Comparison of ENCODE assay signal across 1 cellular context in the genomic region with DNA sequence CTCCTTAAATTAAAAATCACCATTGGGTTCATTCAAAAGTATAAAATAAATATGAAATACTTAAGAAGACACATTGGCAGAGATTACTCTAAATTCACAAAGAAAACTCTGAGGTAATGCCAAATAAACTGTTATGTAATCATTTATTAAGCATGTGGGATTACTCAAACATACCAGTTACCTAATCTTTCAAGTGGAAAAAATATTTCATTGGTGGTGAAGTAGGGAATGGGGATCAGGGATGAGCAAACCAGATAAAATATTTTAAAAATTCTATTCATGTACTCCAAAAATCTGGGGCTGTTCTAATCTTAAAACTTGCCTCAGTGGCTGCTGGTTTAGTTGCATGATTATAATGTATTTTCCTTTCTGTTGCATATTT.
TF ChIP-seq lines count a peak whose summit lies in the region.

No MANE protein-coding gene starts in this region.

TF ChIP-seq in IMR-90, 13 proteins besides CTCF, POLR2A, EP300 and RAD21 (continued from another document):
- peak; percentile 34; the same call in 1 of the 2 replicates for TF ChIP-seq CEBPB (IDR thresholded peaks at IDR 0.05; ENCODE audit: low read depth, low read length)
